Comparison of ENCODE assay signal across 8 cellular contexts in the genomic region with DNA sequence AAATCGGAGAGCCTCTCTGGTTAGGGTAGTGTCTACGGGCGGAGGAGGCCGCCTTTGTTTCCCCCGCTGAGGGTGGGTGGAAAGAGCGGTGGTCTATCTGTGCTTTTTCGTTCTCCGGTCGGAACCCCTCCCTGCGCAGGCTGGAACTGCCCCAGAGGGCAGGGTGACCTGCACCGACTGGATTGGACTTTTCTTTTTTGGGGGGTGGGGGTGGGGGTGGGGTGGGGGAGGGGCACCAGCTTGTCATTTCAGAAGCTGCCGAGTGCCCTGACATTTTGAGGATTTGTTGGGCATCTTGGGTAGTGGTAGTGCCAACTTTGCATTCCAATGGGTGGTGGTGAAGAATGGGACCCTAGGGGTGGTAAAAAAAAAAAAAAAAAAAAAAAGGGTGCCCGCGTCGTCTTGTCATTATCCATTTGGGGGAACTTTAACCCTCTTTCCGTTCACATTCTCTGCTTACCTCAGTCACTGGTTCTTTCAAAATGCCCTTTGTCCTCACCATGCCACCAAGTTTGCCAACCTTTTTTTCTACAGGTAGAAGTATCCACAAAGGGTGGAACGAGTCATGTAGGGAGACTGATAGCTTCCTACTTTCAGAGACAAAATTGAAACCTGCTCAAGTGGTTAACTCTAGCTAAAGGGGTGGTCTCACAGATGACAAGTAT. TPM values are rescaled to one million over a fixed set of nuclear protein-coding genes. Genes with fewer than 3 reads are reported as not detected.
DNase-seq lines count a peak whose midpoint lies in the region; ATAC-seq and TF ChIP-seq lines count a peak whose summit lies in the region.

No MANE protein-coding gene starts in this region.

- DNase-seq in NCI-H748 (lab: John Stamatoyannopoulos, UW; ENCODE audit: unreplicated experiment): peak; percentile 37
- no peak for DNase-seq in NCI-H748 treated with DMSO at 0.1 percent for 48 hours (lab: John Stamatoyannopoulos, UW)
- peak; percentile 57 for DNase-seq in NCI-H69 (lab: John Stamatoyannopoulos, UW)
- peak; percentile 43 for DNase-seq in dermis blood vessel endothelial cell
- DNase-seq in upper lobe of right lung: no peak
- DNase-seq in NCI-H446 (lab: John Stamatoyannopoulos, UW): no peak
- DNase-seq in COLO829 (ENCODE audit: low spot score): no peak

- no peaks in the 10 kb centered on the region for H3K27me3 ChIP-seq in upper lobe of right lung

- peaks cover 9% of the 10 kb centered on the region for H3K4me1 ChIP-seq in mesodermal cell (ENCODE audit: control insufficient read depth, insufficient read depth, low read length, poor library complexity, severe bottlenecking)
- peaks cover 51% of the 10 kb centered on the region for H3K4me1 ChIP-seq in upper lobe of right lung

- 0% methylated on average over 5 to 7 of the region's 17 CpGs for WGBS in mesodermal cell (ENCODE audit: insufficient coverage in 2 of 2), 2 experiments

- ATAC-seq in upper lobe of right lung: no peak

- peak overlapping the region; percentile 97 for H3K27ac ChIP-seq in mesodermal cell (ENCODE audit: low read depth, low read length, severe bottlenecking)
- peak overlapping the region; percentile 97 for H3K27ac ChIP-seq in upper lobe of right lung

- H3K36me3 ChIP-seq in mesodermal cell (ENCODE audit: control insufficient read depth, insufficient read depth, low read length) (peaks cover 13% of the 10 kb centered on the region), upper lobe of right lung (no peaks in the 10 kb centered on the region)

- intact Hi-C loops in upper lobe of right lung (cut with DNase I): no loop called here

- TF ChIP-seq CTCF in upper lobe of right lung (IDR thresholded peaks at IDR 0.05): no peak

- H3K4me3 ChIP-seq in mesodermal cell (ENCODE audit: extremely low read depth, insufficient read depth, low read length, poor library complexity, severe bottlenecking) (peak overlapping the region; percentile 92), upper lobe of right lung (peak overlapping the region; percentile 84)

- H3K9me3 ChIP-seq in mesodermal cell (ENCODE audit: control insufficient read depth, low read length) (no peaks in the 10 kb centered on the region), upper lobe of right lung (no peaks in the 10 kb centered on the region)

RNA-seq across cellular contexts. Expression of a gene that starts 1.3 kb away (rescaled TPM):
- total RNA-seq in dermis blood vessel endothelial cell: 20.6 and 36.8 TPM in 2 replicates
- polyA plus RNA-seq in mesodermal cell (2013, experiment 1 of 2): 62.6 TPM
- polyA plus RNA-seq in mesodermal cell (2013, experiment 2 of 2): 61.8 TPM
- 36.7 TPM for total RNA-seq in upper lobe of right lung

RNA-seq across cellular contexts. Expression of a gene that starts 22.9 kb away (rescaled TPM):
- total RNA-seq in dermis blood vessel endothelial cell (0.51 and 1.4 TPM in 2 replicates), upper lobe of right lung (not detected)
- polyA plus RNA-seq in mesodermal cell (2013, experiment 1 of 2): not detected
- polyA plus RNA-seq in mesodermal cell (2013, experiment 2 of 2): not detected

Comparison
In these comparisons a context has a peak if more than half of its experiments do, and no peak if none do; other contexts are left out.
1. DNase-seq: peak in NCI-H748 (single experiment), NCI-H69 (single experiment) and dermis blood vessel endothelial cell (single experiment); none in NCI-H748 treated with DMSO at 0.1 percent for 48 hours (single experiment), upper lobe of right lung (single experiment), NCI-H446 (0 of 2) and COLO829 (single experiment).